In the genomic region with DNA sequence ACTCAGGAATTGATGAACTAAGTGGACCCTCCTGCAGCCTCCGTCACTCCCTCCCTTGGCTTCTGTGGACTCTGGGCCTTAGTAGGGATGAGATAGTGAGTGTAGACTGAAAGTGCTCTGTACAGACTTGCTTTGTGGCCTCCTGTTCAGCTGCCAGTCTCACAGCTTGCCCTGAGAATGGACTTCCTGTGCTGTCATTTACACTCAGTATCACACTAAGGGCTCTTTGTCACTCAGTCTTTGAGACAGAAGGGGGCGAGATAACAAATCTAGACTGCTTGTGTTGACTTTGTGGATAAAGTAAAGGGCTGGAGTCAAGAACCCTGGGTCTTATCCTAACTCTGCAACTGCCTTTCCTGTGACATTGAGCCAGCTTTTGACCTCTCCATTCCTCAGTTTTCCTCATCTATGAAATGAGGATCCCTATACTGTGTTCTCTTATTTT, we compare ENCODE assay signal across 1 cellular context.
TF ChIP-seq lines count a peak whose summit lies in the region.

No MANE protein-coding gene starts in this region.

TF ChIP-seq in HepG2, 621 proteins besides CTCF, POLR2A, EP300 and RAD21 (continued from another document):
- TF ChIP-seq EEA1 (CRISPR knock-in tag; IDR thresholded peaks at IDR 0.05; ENCODE audit: borderline replicate concordance): no peak
- TF ChIP-seq, protein P1, sequence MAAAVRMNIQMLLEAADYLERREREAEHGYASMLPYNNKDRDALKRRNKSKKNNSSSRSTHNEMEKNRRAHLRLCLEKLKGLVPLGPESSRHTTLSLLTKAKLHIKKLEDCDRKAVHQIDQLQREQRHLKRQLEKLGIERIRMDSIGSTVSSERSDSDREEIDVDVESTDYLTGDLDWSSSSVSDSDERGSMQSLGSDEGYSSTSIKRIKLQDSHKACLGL (CRISPR knock-in tag; IDR thresholded peaks at IDR 0.05): no peak
- TF ChIP-seq ZNF580 (CRISPR knock-in tag; IDR thresholded peaks at IDR 0.05; ENCODE audit: borderline replicate concordance, low read depth): no peak
- TF ChIP-seq MED1 (CRISPR knock-in tag; IDR thresholded peaks at IDR 0.05): peak; percentile 23; the same call in 1 of the 2 replicates
- TF ChIP-seq ZFYVE20 (CRISPR knock-in tag; IDR thresholded peaks at IDR 0.05; ENCODE audit: borderline replicate concordance, low read depth): no peak
- TF ChIP-seq ZNF761 (CRISPR knock-in tag; conservative IDR thresholded peaks at IDR 0.05): no peak
- TF ChIP-seq ZNF737 (CRISPR knock-in tag; IDR thresholded peaks at IDR 0.05; ENCODE audit: borderline replicate concordance): no peak
- TF ChIP-seq HNF4A (CRISPR knock-in tag; IDR thresholded peaks at IDR 0.05): peak; percentile 75
- TF ChIP-seq, protein P2, sequence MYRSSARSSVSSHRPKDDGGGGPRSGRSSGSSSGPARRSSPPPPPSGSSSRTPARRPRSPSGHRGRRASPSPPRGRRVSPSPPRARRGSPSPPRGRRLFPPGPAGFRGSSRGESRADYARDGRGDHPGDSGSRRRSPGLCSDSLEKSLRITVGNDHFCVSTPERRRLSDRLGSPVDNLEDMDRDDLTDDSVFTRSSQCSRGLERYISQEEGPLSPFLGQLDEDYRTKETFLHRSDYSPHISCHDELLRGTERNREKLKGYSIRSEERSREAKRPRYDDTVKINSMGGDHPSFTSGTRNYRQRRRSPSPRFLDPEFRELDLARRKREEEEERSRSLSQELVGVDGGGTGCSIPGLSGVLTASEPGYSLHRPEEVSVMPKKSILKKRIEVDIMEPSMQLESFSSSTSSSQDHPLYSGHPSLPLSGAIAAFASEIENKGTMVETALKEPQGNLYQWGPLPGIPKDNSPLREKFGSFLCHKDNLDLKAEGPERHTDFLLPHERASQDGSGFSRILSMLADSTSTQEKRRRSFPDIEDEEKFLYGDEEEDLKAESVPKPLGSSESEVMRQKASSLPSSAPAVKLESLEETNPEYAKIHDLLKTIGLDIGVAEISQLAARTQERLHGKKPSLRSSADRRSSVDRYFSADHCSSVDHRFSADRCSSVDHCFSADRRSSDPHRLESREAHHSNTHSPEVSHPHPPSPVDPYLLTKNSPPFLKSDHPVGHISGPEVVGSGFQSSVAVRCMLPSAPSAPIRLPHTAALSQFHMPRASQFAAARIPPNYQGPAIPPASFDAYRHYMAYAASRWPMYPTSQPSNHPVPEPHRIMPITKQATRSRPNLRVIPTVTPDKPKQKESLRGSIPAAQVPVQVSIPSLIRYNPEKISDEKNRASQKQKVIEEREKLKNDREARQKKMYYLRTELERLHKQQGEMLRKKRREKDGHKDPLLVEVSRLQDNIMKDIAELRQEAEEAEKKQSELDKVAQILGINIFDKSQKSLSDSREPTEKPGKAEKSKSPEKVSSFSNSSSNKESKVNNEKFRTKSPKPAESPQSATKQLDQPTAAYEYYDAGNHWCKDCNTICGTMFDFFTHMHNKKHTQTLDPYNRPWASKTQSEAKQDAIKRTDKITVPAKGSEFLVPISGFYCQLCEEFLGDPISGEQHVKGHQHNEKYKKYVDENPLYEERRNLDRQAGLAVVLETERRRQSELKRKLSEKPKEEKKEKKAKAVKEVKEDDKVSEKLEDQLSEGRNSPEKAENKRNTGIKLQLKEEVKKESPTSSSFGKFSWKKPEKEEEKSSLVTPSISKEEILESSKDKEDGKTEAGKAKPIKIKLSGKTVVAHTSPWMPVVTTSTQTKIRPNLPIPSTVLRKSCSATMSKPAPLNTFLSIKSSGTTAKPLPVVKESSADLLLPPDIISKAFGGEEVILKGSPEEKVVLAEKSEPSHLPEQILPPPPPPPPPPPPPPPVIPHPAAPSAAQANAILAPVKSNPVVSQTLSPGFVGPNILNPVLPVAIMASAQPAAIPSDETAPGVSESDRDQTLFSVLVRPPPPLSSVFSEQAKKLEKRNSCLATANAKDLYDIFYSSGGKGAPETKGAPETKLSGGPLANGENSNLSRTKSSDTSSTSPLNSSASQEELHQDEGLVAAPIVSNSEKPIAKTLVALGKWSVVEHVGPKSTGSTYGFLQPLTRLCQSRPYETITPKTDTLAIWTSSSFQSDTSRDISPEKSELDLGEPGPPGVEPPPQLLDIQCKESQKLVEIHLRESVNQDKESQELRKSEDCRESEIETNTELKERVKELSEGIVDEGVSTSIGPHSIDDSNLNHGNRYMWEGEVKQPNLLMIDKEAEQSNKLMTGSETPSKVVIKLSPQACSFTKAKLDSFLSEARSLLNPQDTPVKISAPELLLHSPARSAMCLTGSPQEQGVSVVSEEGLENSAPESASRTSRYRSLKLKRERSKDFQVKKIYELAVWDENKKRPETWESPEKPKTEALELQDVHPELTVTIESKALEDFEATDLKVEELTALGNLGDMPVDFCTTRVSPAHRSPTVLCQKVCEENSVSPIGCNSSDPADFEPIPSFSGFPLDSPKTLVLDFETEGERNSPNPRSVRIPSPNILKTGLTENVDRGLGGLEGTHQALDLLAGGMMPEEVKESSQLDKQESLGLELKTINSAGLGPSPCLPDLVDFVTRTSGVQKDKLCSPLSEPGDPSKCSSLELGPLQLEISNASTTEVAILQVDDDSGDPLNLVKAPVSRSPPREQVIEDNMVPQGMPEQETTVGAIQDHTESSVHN (CRISPR knock-in tag; IDR thresholded peaks at IDR 0.05): no peak
- no peak for TF ChIP-seq AKAP8 (CRISPR knock-in tag; IDR thresholded peaks at IDR 0.05)
- TF ChIP-seq ZFX (CRISPR knock-in tag; IDR thresholded peaks at IDR 0.05; ENCODE audit: low read depth): peak; percentile 48; the same call in 1 of the 2 replicates
- no peak for TF ChIP-seq NFYB (CRISPR knock-in tag; IDR thresholded peaks at IDR 0.05)
- TF ChIP-seq MAX (IDR thresholded peaks at IDR 0.05): peak; percentile 16; the same call in 1 of the 2 replicates
- TF ChIP-seq RBFOX2 (IDR thresholded peaks at IDR 0.05; ENCODE audit: low read depth, low read length): no peak
- TF ChIP-seq FOXA1 (IDR thresholded peaks at IDR 0.05): no peak
- TF ChIP-seq FOXA1 (CRISPR knock-in tag; IDR thresholded peaks at IDR 0.05): peak; percentile 77
- TF ChIP-seq HNF4G (IDR thresholded peaks at IDR 0.05; ENCODE audit: borderline replicate concordance, low read depth, low read length): 0 out of 2 replicates have a peak, but pooled peaks have one; percentile 10
- TF ChIP-seq HNF4G (CRISPR knock-in tag; IDR thresholded peaks at IDR 0.05; ENCODE audit: borderline replicate concordance, low read depth): no peak
- TF ChIP-seq ZNF501 (CRISPR knock-in tag; IDR thresholded peaks at IDR 0.05): no peak
- TF ChIP-seq ZNF138 (CRISPR knock-in tag; IDR thresholded peaks at IDR 0.05; ENCODE audit: low read depth): no peak
- TF ChIP-seq HBP1 (CRISPR knock-in tag; IDR thresholded peaks at IDR 0.05; ENCODE audit: low read depth): no peak
- TF ChIP-seq ZBTB7A (CRISPR knock-in tag; IDR thresholded peaks at IDR 0.05): no peak
- no peak for TF ChIP-seq SRSF1 (optimal IDR thresholded peaks at IDR 0.05; ENCODE audit: low read depth, low read length)
- TF ChIP-seq KLF9 (CRISPR knock-in tag; IDR thresholded peaks at IDR 0.05; ENCODE audit: low read depth): no peak
- no peak for TF ChIP-seq U2AF2 (IDR thresholded peaks at IDR 0.05; ENCODE audit: low read depth, low read length)
- TF ChIP-seq RNF2 (conservative IDR thresholded peaks at IDR 0.05; ENCODE audit: low read depth): no peak
- no peak for TF ChIP-seq POLR2AphosphoS5 (IDR thresholded peaks at IDR 0.05; ENCODE audit: low read depth, low read length)
- no peak; the same call in 1 of the 2 replicates for TF ChIP-seq KDM6A (CRISPR knock-in tag; IDR thresholded peaks at IDR 0.05; ENCODE audit: low read depth)
- TF ChIP-seq TBX2 (CRISPR knock-in tag; IDR thresholded peaks at IDR 0.05; ENCODE audit: borderline replicate concordance): peak; percentile 55; the same call in 1 of the 2 replicates
- TF ChIP-seq ZNF34 (CRISPR knock-in tag; IDR thresholded peaks at IDR 0.05; ENCODE audit: borderline replicate concordance): no peak
- TF ChIP-seq ZNF17 (CRISPR knock-in tag; IDR thresholded peaks at IDR 0.05): no peak
- TF ChIP-seq, protein P3, sequence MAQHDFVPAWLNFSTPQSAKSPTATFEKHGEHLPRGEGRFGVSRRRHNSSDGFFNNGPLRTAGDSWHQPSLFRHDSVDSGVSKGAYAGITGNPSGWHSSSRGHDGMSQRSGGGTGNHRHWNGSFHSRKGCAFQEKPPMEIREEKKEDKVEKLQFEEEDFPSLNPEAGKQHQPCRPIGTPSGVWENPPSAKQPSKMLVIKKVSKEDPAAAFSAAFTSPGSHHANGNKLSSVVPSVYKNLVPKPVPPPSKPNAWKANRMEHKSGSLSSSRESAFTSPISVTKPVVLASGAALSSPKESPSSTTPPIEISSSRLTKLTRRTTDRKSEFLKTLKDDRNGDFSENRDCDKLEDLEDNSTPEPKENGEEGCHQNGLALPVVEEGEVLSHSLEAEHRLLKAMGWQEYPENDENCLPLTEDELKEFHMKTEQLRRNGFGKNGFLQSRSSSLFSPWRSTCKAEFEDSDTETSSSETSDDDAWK (CRISPR knock-in tag; IDR thresholded peaks at IDR 0.05): no peak
- TF ChIP-seq TSC22D2 (CRISPR knock-in tag; IDR thresholded peaks at IDR 0.05; ENCODE audit: borderline replicate concordance): no peak
- TF ChIP-seq HCFC1 (IDR thresholded peaks at IDR 0.05; ENCODE audit: low read depth, low read length): no peak
- peak; percentile 41; the same call in 1 of the 2 replicates for TF ChIP-seq ZNF292 (CRISPR knock-in tag; IDR thresholded peaks at IDR 0.05; ENCODE audit: borderline replicate concordance, low read depth)
- TF ChIP-seq TRAFD1 (CRISPR knock-in tag; IDR thresholded peaks at IDR 0.05; ENCODE audit: borderline replicate concordance): no peak
- TF ChIP-seq ZFP90 (CRISPR knock-in tag; IDR thresholded peaks at IDR 0.05; ENCODE audit: borderline replicate concordance): no peak
- no peak for TF ChIP-seq RFXANK (CRISPR knock-in tag; IDR thresholded peaks at IDR 0.05)
